In genomic region chr6:7311920-7312615, GRCh38 we compare ENCODE assay signal across 8 cellular contexts. TPM values are rescaled to one million over a fixed set of nuclear protein-coding genes. Genes with fewer than 3 reads are reported as not detected.
DNase-seq lines count a peak whose midpoint lies in the region; TF ChIP-seq lines count a peak whose summit lies in the region.

No MANE protein-coding gene starts in this region.

- H3K9me2 ChIP-seq in GM23248 (ENCODE audit: insufficient read depth): no peaks in the 10 kb centered on the region

- no peaks in the 10 kb centered on the region for H3K27me3 ChIP-seq in BLaER1 treated with 17β-estradiol and CSF1 and Interleukin-3, amounts not matched to agents 10 nM and 100 nM
- no peaks in the 10 kb centered on the region for H3K27me3 ChIP-seq in GM23248 (replicated peaks; ENCODE audit: insufficient read depth)
- H3K27me3 ChIP-seq in endocrine pancreas (ENCODE audit: control insufficient read depth, insufficient read depth, low read length): no peaks in the 10 kb centered on the region

- in situ Hi-C loops in GM23248 (cut with MboI): no loop called here
- in situ Hi-C loops in SK-MEL-5 (cut with HindIII; ENCODE audit: low pct_unique_long_range_greater_than_20kb, low sequenced_read_pairs): no loop called here

- H3K4me3 Mint-ChIP-seq in nephron: peak overlapping the region; percentile 92 to 97 (median 96)

- peaks cover 58% of the 10 kb centered on the region for H3K79me2 ChIP-seq in GM23248 (ENCODE audit: insufficient read depth)

- H3K9me3 Mint-ChIP-seq in nephron: no peaks in the 10 kb centered on the region

- H4K20me1 ChIP-seq in BLaER1 treated with 17β-estradiol and CSF1 and Interleukin-3, amounts not matched to agents 10 nM and 100 nM: peaks cover 27 to 56% (median 44%) of the 10 kb centered on the region in 11 experiments; a peak in 19 of 22 replicates
- no peaks in the 10 kb centered on the region for H4K20me1 ChIP-seq in GM23248 (ENCODE audit: insufficient read depth)

- peaks cover 11% of the 10 kb centered on the region; the same call in 1 of the 2 replicates for H3F3A ChIP-seq in GM23248 (ENCODE audit: insufficient read depth)

- H3K27me3 Mint-ChIP-seq in nephron (ENCODE audit: low read depth): no peaks in the 10 kb centered on the region

- peaks cover 0 to 14% (median 10%) of the 10 kb centered on the region in 11 experiments; a peak in 14 of 22 replicates for H3K9me3 ChIP-seq in BLaER1 treated with 17β-estradiol and CSF1 and Interleukin-3, amounts not matched to agents 10 nM and 100 nM (replicated peaks in 1 of 11)
- H3K9me3 ChIP-seq in GM23248 (ENCODE audit: low read depth) (no peaks in the 10 kb centered on the region), endocrine pancreas (ENCODE audit: control insufficient read depth, low read length) (no peaks in the 10 kb centered on the region)

- peak overlapping the region; percentile 93 to 100 (median 98) for H3K4me3 ChIP-seq in BLaER1 treated with 17β-estradiol and CSF1 and Interleukin-3, amounts not matched to agents 10 nM and 100 nM
- H3K4me3 ChIP-seq in GM23248 (peak overlapping the region; percentile 92), endocrine pancreas (ENCODE audit: control insufficient read depth, insufficient read depth, low read length) (peak overlapping the region; percentile 93)

- DNase-seq in GM23248 (peak; percentile 36), SK-MEL-5 (ENCODE audit: low read depth, low spot score) (peak; percentile 49), HCEC 1CT (no peak), cerebellar nuclear complex (lab: John Stamatoyannopoulos, UW) (no peak), NCI-H128 (lab: John Stamatoyannopoulos, UW; ENCODE audit: unreplicated experiment) (no peak)

- H3K36me3 Mint-ChIP-seq in nephron (ENCODE audit: low read depth): peaks cover 31% of the 10 kb centered on the region

- H3K4me2 ChIP-seq in BLaER1 treated with 17β-estradiol and CSF1 and Interleukin-3, amounts not matched to agents 10 nM and 100 nM: peak overlapping the region; percentile 84 to 95 (median 87)
- peak overlapping the region; percentile 97 for H3K4me2 ChIP-seq in GM23248 (ENCODE audit: unreplicated experiment)

- TF ChIP-seq CTCF in nephron (IDR thresholded peaks at IDR 0.05; ENCODE audit: unreplicated experiment in 3 of 3): no peak

- peaks cover 15% of the 10 kb centered on the region for H3K4me1 Mint-ChIP-seq in nephron

- H3K9ac ChIP-seq in BLaER1 treated with 17β-estradiol and CSF1 and Interleukin-3, amounts not matched to agents 10 nM and 100 nM: peak overlapping the region; percentile 87 to 98 (median 93)
- peak overlapping the region; percentile 97 for H3K9ac ChIP-seq in GM23248
- H3K9ac ChIP-seq in endocrine pancreas (ENCODE audit: control insufficient read depth, insufficient read depth, low read length): peak overlapping the region; percentile 93

- peak overlapping the region; percentile 71 to 95 (median 92) for H3K27ac ChIP-seq in BLaER1 treated with 17β-estradiol and CSF1 and Interleukin-3, amounts not matched to agents 10 nM and 100 nM
- peak overlapping the region; percentile 88 for H3K27ac ChIP-seq in GM23248

- WGBS in GM23248 (ENCODE audit: low coverage in 1 of 2, low lambda C conversion rate in 2 of 2, missing lambda C conversion rate in 2 of 2), 2 experiments: 1 to 2% methylated on average over 17 of the region's 17 CpGs

- peak overlapping the region; percentile 70 for H2AFZ ChIP-seq in GM23248

- H3K4me1 ChIP-seq in BLaER1 treated with 17β-estradiol and CSF1 and Interleukin-3, amounts not matched to agents 10 nM and 100 nM: peaks cover 43 to 61% (median 56%) of the 10 kb centered on the region in 10 experiments
- peaks cover 28% of the 10 kb centered on the region for H3K4me1 ChIP-seq in GM23248 (ENCODE audit: insufficient read depth)
- peaks cover 18% of the 10 kb centered on the region for H3K4me1 ChIP-seq in endocrine pancreas (ENCODE audit: control insufficient read depth, insufficient read depth, low read length)

- peak overlapping the region; percentile 97 for H3K27ac Mint-ChIP-seq in nephron

- peaks cover 32 to 43% (median 37%) of the 10 kb centered on the region in 11 experiments for H3K36me3 ChIP-seq in BLaER1 treated with 17β-estradiol and CSF1 and Interleukin-3, amounts not matched to agents 10 nM and 100 nM
- H3K36me3 ChIP-seq in GM23248 (ENCODE audit: low read depth): peaks cover 28% of the 10 kb centered on the region
- H3K36me3 ChIP-seq in endocrine pancreas (ENCODE audit: control insufficient read depth, insufficient read depth, low read length): peaks cover 2% of the 10 kb centered on the region

RNA-seq across cellular contexts. Expression of gene SSR1, which starts 0.9 kb away (rescaled TPM):
- total RNA-seq in GM23248 (2014; rRNA removed; shearing (Covaris generic)): 129 and 180 TPM in 2 replicates
- polyA plus RNA-seq in GM23248 (2016; fragmentation: Nextera tagmentation; extraction: Ambion mirVana): 241 and 257 TPM in 2 replicates
- total RNA-seq in SK-MEL-5 (2014; rRNA removed; shearing (Covaris generic)): 231 and 238 TPM in 2 replicates
- polyA plus RNA-seq in SK-MEL-5 (2015; cell fraction: cytosol; rRNA removed): 306 and 367 TPM in 2 replicates
- polyA plus RNA-seq in SK-MEL-5 (2015; cell fraction: nucleus; rRNA removed): 58.1 and 63.5 TPM in 2 replicates

Comparison
In these comparisons a context has a peak if more than half of its experiments do, and no peak if none do; other contexts are left out.
1. DNase-seq: peak in GM23248 (single experiment) and SK-MEL-5 (single experiment); none in HCEC 1CT (single experiment), cerebellar nuclear complex (0 of 2) and NCI-H128 (single experiment).
2. Peak in every context shown above with its lines, with median percentiles within 50 percentile points of each other: H3K4me3 ChIP-seq and H3K9ac ChIP-seq.